Comparison of ENCODE assay signal across 25 cellular contexts in genomic region chr10:97975598-97975997, GRCh38. TPM values are rescaled to one million over a fixed set of nuclear protein-coding genes. Genes with fewer than 3 reads are reported as not detected.
A peak's percentile ranks its signal among the peaks of the same experiment; 100 is the strongest.
DNase-seq lines count a peak whose midpoint lies in the region; ATAC-seq and TF ChIP-seq lines count a peak whose summit lies in the region.
"Had no signal": no experiment of that assay in that cellular context is flagged by ENCODE, and none has a peak within 500 bp of the region (broad histone marks: within the 10 kb centered on the region; RNA-seq: fewer than 3 reads in every experiment).

No MANE protein-coding gene starts in this region.

- ATAC-seq in HG02938 (IDR thresholded peaks at IDR 0.05; ENCODE audit: unreplicated experiment), result no peak
- ATAC-seq in left cardiac atrium, result no peak
- ATAC-seq: PC-3 had no signal

- TF ChIP-seq CTCF in H9 (conservative IDR thresholded peaks at IDR 0.05), result no peak
- no peak for TF ChIP-seq CTCF in coronary artery (IDR thresholded peaks at IDR 0.05)
- TF ChIP-seq CTCF in PC-9 (conservative IDR thresholded peaks at IDR 0.05), result no peak

- peaks cover 5 to 11% of the 10 kb centered on the region in 2 experiments for H3K4me1 Mint-ChIP-seq in H9

- H3K4ac ChIP-seq in H9 (ENCODE audit: low read depth, low read length), result no peak overlapping the region

- intact Hi-C loops in left cardiac atrium (cut with DNase I), result no loop called here
- intact Hi-C loops in PC-9 (cut with micrococcal nuclease; ENCODE audit: unreplicated experiment), result no loop called here

- H4K91ac ChIP-seq in H9 (ENCODE audit: insufficient read length, low read depth, low read length), result no peak overlapping the region

- H2BK15ac ChIP-seq in H9 (ENCODE audit: low read depth, low read length), result no peak overlapping the region

- DNase-seq in H9, result no peak
- peak; percentile 52 for DNase-seq in coronary artery (ENCODE audit: low spot score)
- no peak for DNase-seq in left cardiac atrium
- no peak for DNase-seq in PC-9
- DNase-seq in activated CD4-positive, alpha-beta T cell treated with anti-CD3 and anti-CD28 coated beads for 4 hours, result no peak
- DNase-seq: CD4-positive, CD25-positive, alpha-beta regulatory T cell; GOT3; KBM-7; MV-4-11; NCI-H1105; NCI-H146; NCI-H1930; NCI-H446 treated with DMSO at 0.1 percent for 48 hours; NCI-H526; NCI-H82; NK-92 treated with Interleukin-12 subunit alpha and Interleukin-12 subunit beta, amount 100 ng/mL, for 24 hours; PC-3; SHP77 had no signal

- no peaks in the 10 kb centered on the region for H3F3A ChIP-seq in PC-9 (ENCODE audit: insufficient read depth, low read depth)

- H2AFZ ChIP-seq in H9 (ENCODE audit: low read length), result no peak overlapping the region
- H2AFZ ChIP-seq in PC-9, result no peak overlapping the region

- no peak overlapping the region for H2BK5ac ChIP-seq in H9 (ENCODE audit: insufficient read length, low read length)

- no peak overlapping the region for H3K14ac ChIP-seq in H9 (ENCODE audit: insufficient read depth, low read length)

- CTCF ChIA-PET in PC-9 (lab: Charles Lee), result no interaction called here

- POLR2A ChIA-PET in PC-9 (lab: Charles Lee; ENCODE audit: unreplicated experiment), result no interaction called here

- H2BK12ac ChIP-seq in H9 (ENCODE audit: insufficient read length, low read depth, low read length), result no peak overlapping the region

- H3K18ac ChIP-seq in H9 (ENCODE audit: insufficient read length, low read depth, low read length), result no peak overlapping the region

- H3K4me3 Mint-ChIP-seq in H9, result peak overlapping the region in 1 of 2 experiments; percentile 51; a peak in 1 of 5 replicates
- H3K4me3 Mint-ChIP-seq: CD4-positive, CD25-positive, alpha-beta regulatory T cell had no signal

- H3K4me2 ChIP-seq in H9 (ENCODE audit: insufficient read depth, insufficient read length, low read length) (peak overlapping the region; percentile 61), PC-9 (no peak overlapping the region)
- H3K4me2 ChIP-seq: BLaER1 had no signal

- no peaks in the 10 kb centered on the region for H3K79me1 ChIP-seq in H9 (ENCODE audit: insufficient read depth, low read depth, low read length, poor library complexity, severe bottlenecking)

- H2BK20ac ChIP-seq in H9 (ENCODE audit: low read depth, low read length, poor library complexity, severe bottlenecking), result no peak overlapping the region

- no peak overlapping the region for H3T11ph ChIP-seq in H9 (ENCODE audit: low read length)

- H4K5ac ChIP-seq in H9 (ENCODE audit: insufficient read length, low read depth, low read length), result no peak overlapping the region

- no peak overlapping the region for H4K8ac ChIP-seq in H9 (replicated peaks; ENCODE audit: insufficient read length, low read depth, low read length)

- H3K4me3 ChIP-seq in coronary artery, result no peak overlapping the region
- 0 out of 2 replicates have a peak overlapping the region, but pooled peaks have one; percentile 36 for H3K4me3 ChIP-seq in iPS-18c (ENCODE audit: insufficient read depth, low read depth, low read length)
- H3K4me3 ChIP-seq in PC-9, result no peak overlapping the region
- H3K4me3 ChIP-seq: BLaER1 had no signal

- no peak overlapping the region for H3K27ac Mint-ChIP-seq in H9
- H3K27ac Mint-ChIP-seq: CD4-positive, CD25-positive, alpha-beta regulatory T cell had no signal

- H3K9me3 ChIP-seq in H9 (ENCODE audit: control insufficient read depth, low read depth, low read length), result no peaks in the 10 kb centered on the region
- no peaks in the 10 kb centered on the region for H3K9me3 ChIP-seq in iPS-18c (ENCODE audit: control insufficient read depth, insufficient read depth, low read length)
- H3K9me3 ChIP-seq in PC-9 (ENCODE audit: insufficient read depth, low read depth), result no peaks in the 10 kb centered on the region
- H3K9me3 ChIP-seq: BLaER1 had no signal

- no peaks in the 10 kb centered on the region for H3K9me2 ChIP-seq in PC-9 (ENCODE audit: insufficient read depth)

- no TSS peak for BruUV-seq in PC-9 (replicated peaks; lab: Mats Ljungman, UMichigan)

- no peaks in the 10 kb centered on the region for H3K36me3 Mint-ChIP-seq in H9 (ENCODE audit: insufficient read depth in 1 of 3, low read depth in 3 of 3)
- H3K36me3 Mint-ChIP-seq: CD4-positive, CD25-positive, alpha-beta regulatory T cell had no signal

- H3K23ac ChIP-seq in H9 (ENCODE audit: insufficient read length, low read depth, low read length), result no peak overlapping the region

- H3K79me2 ChIP-seq in H9 (ENCODE audit: insufficient read depth, low read length) (no peaks in the 10 kb centered on the region), PC-9 (ENCODE audit: low read depth) (no peaks in the 10 kb centered on the region)

- H3K9me3 Mint-ChIP-seq in H9, result no peaks in the 10 kb centered on the region

- H3K27me3 ChIP-seq in H9 (ENCODE audit: insufficient read depth, low read length) (peaks cover 14% of the 10 kb centered on the region; the same call in 1 of the 2 replicates), PC-9 (ENCODE audit: insufficient read depth, low read depth) (peaks cover 96% of the 10 kb centered on the region)

- H2AK5ac ChIP-seq in H9 (ENCODE audit: insufficient read length, low read length), result no peak overlapping the region

- no peak overlapping the region for H3K27ac ChIP-seq in H9 (ENCODE audit: insufficient read length, low read depth, low read length)
- no peak overlapping the region for H3K27ac ChIP-seq in coronary artery
- H3K27ac ChIP-seq in PC-9, result no peak overlapping the region
- H3K27ac ChIP-seq: BLaER1, RWPE1 had no signal

- WGBS in H9 (ENCODE audit: extremely low coverage, insufficient read length, low lambda C conversion rate), result no CpG with 5 or more reads among the region's 12 CpGs

- H3K23me2 ChIP-seq in H9 (ENCODE audit: insufficient read length, low read depth, low read length, poor library complexity, severe bottlenecking), result no peaks in the 10 kb centered on the region

- H3K36me3 ChIP-seq in PC-9 (ENCODE audit: low read depth), result no peaks in the 10 kb centered on the region
- H3K36me3 ChIP-seq: BLaER1 had no signal

- H3K56ac ChIP-seq in H9 (ENCODE audit: insufficient read length, low read depth, low read length), result no peak overlapping the region

- H2BK120ac ChIP-seq in H9 (ENCODE audit: low read depth, low read length, poor library complexity, severe bottlenecking), result no peak overlapping the region

- H4K20me1 ChIP-seq in H9 (ENCODE audit: control insufficient read depth, insufficient read depth, insufficient read length), result no peaks in the 10 kb centered on the region
- H4K20me1 ChIP-seq in PC-9 (ENCODE audit: insufficient read depth), result no peaks in the 10 kb centered on the region
- H4K20me1 ChIP-seq: BLaER1 had no signal

- peaks cover 82% of the 10 kb centered on the region for H3K27me3 Mint-ChIP-seq in H9 (ENCODE audit: low read depth)

- H3K9ac ChIP-seq in H9 (ENCODE audit: extremely low read depth, insufficient read length, low read length), result no peak overlapping the region
- H3K9ac ChIP-seq: BLaER1 had no signal

- no peaks in the 10 kb centered on the region for H3K4me1 ChIP-seq in H9 (ENCODE audit: insufficient read depth, low read length)
- H3K4me1 ChIP-seq in PC-9 (replicated peaks; ENCODE audit: insufficient read depth), result no peaks in the 10 kb centered on the region
- H3K4me1 ChIP-seq: BLaER1 had no signal

RNA-seq across cellular contexts. Expression of gene CRTAC1, which starts 54.8 kb away (rescaled TPM):
- 0.46 and 0.48 TPM in 2 replicates for total RNA-seq in H9 (2021)
- total RNA-seq in left cardiac atrium, result 10 to 100 TPM in 1 of 2 donors, 1 to 10 TPM in 1; 9.6 to 19.3 TPM
- not detected in 2 replicates for total RNA-seq in PC-9 (2021)
- total RNA-seq: CD4-positive, CD25-positive, alpha-beta regulatory T cell; HT-29; LHCN-M2; MCF 10A; PC-3 had no signal
